1 cellular context compared by ENCODE assay signal in the genomic region with DNA sequence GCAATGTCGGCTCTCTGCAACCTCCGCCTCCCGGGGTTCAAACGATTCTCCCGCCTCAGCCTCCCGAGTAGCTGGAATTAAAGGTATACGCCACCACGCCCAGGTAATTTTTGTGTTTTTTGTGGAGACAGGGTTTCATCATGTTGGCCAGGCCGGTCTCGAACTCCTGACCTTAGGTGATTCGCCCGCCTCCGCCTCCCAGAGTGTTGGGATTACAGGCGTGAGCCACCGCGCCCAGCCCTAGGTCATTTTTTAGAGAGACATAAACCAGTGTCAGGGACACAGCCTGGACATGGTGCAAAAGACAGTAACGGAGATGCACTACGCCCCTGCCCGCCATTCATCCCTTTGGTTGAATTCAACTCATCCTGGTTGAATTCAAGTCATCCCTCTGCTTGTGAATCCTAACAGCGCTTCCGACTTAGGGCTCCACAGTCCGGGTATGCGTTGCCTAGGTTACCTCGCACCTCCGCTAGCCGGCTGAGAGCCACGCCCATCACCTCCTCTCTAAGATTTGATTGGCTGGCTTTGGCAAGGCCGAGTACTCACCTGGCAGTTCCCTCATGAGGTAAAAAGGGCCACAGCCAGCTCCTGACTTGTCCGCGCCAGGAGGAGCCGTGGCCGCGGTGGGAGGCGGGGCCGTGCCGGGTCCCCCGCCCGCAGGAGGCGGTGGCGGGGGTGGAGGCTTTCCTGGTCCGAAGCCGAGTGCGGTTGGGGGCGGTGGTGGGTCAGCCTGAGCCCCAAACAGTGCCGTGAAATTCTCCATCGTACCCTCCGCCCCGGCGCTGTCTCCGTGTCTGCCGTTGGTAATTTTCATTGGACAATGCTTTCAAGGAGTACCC.
A peak's percentile ranks its signal among the peaks of the same experiment; 100 is the strongest.
TF ChIP-seq lines count a peak whose summit lies in the region.

A gene with protein sequence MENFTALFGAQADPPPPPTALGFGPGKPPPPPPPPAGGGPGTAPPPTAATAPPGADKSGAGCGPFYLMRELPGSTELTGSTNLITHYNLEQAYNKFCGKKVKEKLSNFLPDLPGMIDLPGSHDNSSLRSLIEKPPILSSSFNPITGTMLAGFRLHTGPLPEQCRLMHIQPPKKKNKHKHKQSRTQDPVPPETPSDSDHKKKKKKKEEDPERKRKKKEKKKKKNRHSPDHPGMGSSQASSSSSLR (minus strand): TSS at position 802 of the 842 bp plus-strand sequence. CDS start 36 bp downstream, at position 766.

TF ChIP-seq in HepG2, 621 proteins besides CTCF, POLR2A, EP300 and RAD21 (continued from another document):
- TF ChIP-seq, protein P1, sequence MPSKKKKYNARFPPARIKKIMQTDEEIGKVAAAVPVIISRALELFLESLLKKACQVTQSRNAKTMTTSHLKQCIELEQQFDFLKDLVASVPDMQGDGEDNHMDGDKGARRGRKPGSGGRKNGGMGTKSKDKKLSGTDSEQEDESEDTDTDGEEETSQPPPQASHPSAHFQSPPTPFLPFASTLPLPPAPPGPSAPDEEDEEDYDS (CRISPR knock-in tag; IDR thresholded peaks at IDR 0.05) = peak; percentile 17; the same call in 1 of the 2 replicates
- TF ChIP-seq ZNF331 (CRISPR knock-in tag; IDR thresholded peaks at IDR 0.05) (peak; percentile 15; the same call in 1 of the 2 replicates), SRSF1 (optimal IDR thresholded peaks at IDR 0.05; ENCODE audit: low read depth, low read length) (peak; percentile 17), JDP2 (CRISPR knock-in tag; IDR thresholded peaks at IDR 0.05; ENCODE audit: borderline replicate concordance) (no peak), RBFOX2 (IDR thresholded peaks at IDR 0.05; ENCODE audit: low read depth, low read length) (peak; percentile 76), ZNF33B (CRISPR knock-in tag; IDR thresholded peaks at IDR 0.05) (peak; percentile 51; the same call in 1 of the 2 replicates), ZNF792 (CRISPR knock-in tag; IDR thresholded peaks at IDR 0.05) (no peak), ZNF253 (CRISPR knock-in tag; IDR thresholded peaks at IDR 0.05; ENCODE audit: borderline replicate concordance) (no peak)
